Comparison of ENCODE assay signal across 11 cellular contexts in genomic region chr7:27141591-27142561, GRCh38. TPM values are rescaled to one million over a fixed set of nuclear protein-coding genes. Genes with fewer than 3 reads are reported as not detected.
A peak's percentile ranks its signal among the peaks of the same experiment; 100 is the strongest.
DNase-seq lines count a peak whose midpoint lies in the region; ATAC-seq, FAIRE-seq and TF ChIP-seq lines count a peak whose summit lies in the region.
"Had no signal": no experiment of that assay in that cellular context is flagged by ENCODE, and none has a peak within 500 bp of the region (broad histone marks: within the 10 kb centered on the region; RNA-seq: fewer than 3 reads in every experiment).

No MANE protein-coding gene starts in this region.

- no peaks in the 10 kb centered on the region for H3K4me1 ChIP-seq in neutrophil (ENCODE audit: control insufficient read depth in 1 of 2, insufficient read depth in 1 of 2, low read depth in 1 of 2, low read length in 1 of 2)

- no peaks in the 10 kb centered on the region for H3K36me3 ChIP-seq in neutrophil

- H3K27ac Mint-ChIP-seq in activated T-helper 1 cell treated with anti-CD3 and anti-CD28 coated beads, Interleukin-12 subunit alpha, Interleukin-12 subunit beta, Interleukin-2, Interleukin-4 antibody, amounts not matched to agents 30 ng/mL and 10 ng/mL and 1 ng/mL, durations not matched to agents 14 hours and 24 hours and 36 hours, result no peak overlapping the region

- no peak for ATAC-seq in HG03521 (IDR thresholded peaks at IDR 0.05; ENCODE audit: unreplicated experiment)

- peak; percentile 58 for FAIRE-seq in RCC 7860 (lab: Jason Lieb, UNC)

- H3K4me1 Mint-ChIP-seq in activated T-helper 1 cell treated with anti-CD3 and anti-CD28 coated beads, Interleukin-12 subunit alpha, Interleukin-12 subunit beta, Interleukin-2, Interleukin-4 antibody, amounts not matched to agents 30 ng/mL and 10 ng/mL and 1 ng/mL, durations not matched to agents 14 hours and 24 hours and 36 hours (ENCODE audit: low read depth), result no peaks in the 10 kb centered on the region

- intact Hi-C loops in activated T-helper 1 cell treated with anti-CD3 and anti-CD28 coated beads, Interleukin-12 subunit alpha, Interleukin-12 subunit beta, Interleukin-2, Interleukin-4 antibody, amounts not matched to agents 30 ng/mL and 10 ng/mL and 1 ng/mL, durations not matched to agents 14 hours and 24 hours and 36 hours (cut with micrococcal nuclease), result no loop called here

- no peaks in the 10 kb centered on the region for H3K9me3 ChIP-seq in neutrophil

- H3K4me3 Mint-ChIP-seq in activated T-helper 1 cell treated with anti-CD3 and anti-CD28 coated beads, Interleukin-12 subunit alpha, Interleukin-12 subunit beta, Interleukin-2, Interleukin-4 antibody, amounts not matched to agents 30 ng/mL and 10 ng/mL and 1 ng/mL, durations not matched to agents 14 hours and 24 hours and 36 hours, result no peak overlapping the region

- DNase-seq in AG10803 (ENCODE audit: low read depth), result no peak
- peak; percentile 76 for DNase-seq in RCC 7860 (ENCODE audit: low spot score)
- DNase-seq in foreskin fibroblast, result no peak
- DNase-seq in stimulated activated CD4-positive, alpha-beta T cell treated with anti-CD3 and anti-CD28 coated beads, Interleukin-1b, Interleukin-23, amount 100 ng/mL, for 48 hours, result no peak
- no peak for DNase-seq in activated CD4-positive, CD25-positive, alpha-beta regulatory T cell (lab: John Stamatoyannopoulos, UW)
- DNase-seq in activated T-helper 1 cell treated with anti-CD3 and anti-CD28 coated beads, Interleukin-12 subunit alpha, Interleukin-12 subunit beta, Interleukin-2, Interleukin-4 antibody, amounts not matched to agents 30 ng/mL and 10 ng/mL and 1 ng/mL, durations not matched to agents 14 hours and 24 hours and 36 hours (ENCODE audit: low spot score), result no peak
- DNase-seq: central memory CD4-positive, alpha-beta T cell; NCI-H2171 had no signal

- no peak for TF ChIP-seq CTCF in AG10803 (conservative IDR thresholded peaks at IDR 0.05; ENCODE audit: low read length)
- TF ChIP-seq CTCF in foreskin fibroblast (IDR thresholded peaks at IDR 0.05; ENCODE audit: low read depth, low read length), result no peak
- no peak for TF ChIP-seq CTCF in neutrophil (IDR thresholded peaks at IDR 0.05)

- no peak overlapping the region for H3K27ac ChIP-seq in neutrophil

- no peaks in the 10 kb centered on the region for H3K9me3 Mint-ChIP-seq in activated T-helper 1 cell treated with anti-CD3 and anti-CD28 coated beads, Interleukin-12 subunit alpha, Interleukin-12 subunit beta, Interleukin-2, Interleukin-4 antibody, amounts not matched to agents 30 ng/mL and 10 ng/mL and 1 ng/mL, durations not matched to agents 14 hours and 24 hours and 36 hours

- no peaks in the 10 kb centered on the region for H3K36me3 Mint-ChIP-seq in activated T-helper 1 cell treated with anti-CD3 and anti-CD28 coated beads, Interleukin-12 subunit alpha, Interleukin-12 subunit beta, Interleukin-2, Interleukin-4 antibody, amounts not matched to agents 30 ng/mL and 10 ng/mL and 1 ng/mL, durations not matched to agents 14 hours and 24 hours and 36 hours (ENCODE audit: low read depth)

- peaks cover 28% of the 10 kb centered on the region for H3K27me3 Mint-ChIP-seq in activated T-helper 1 cell treated with anti-CD3 and anti-CD28 coated beads, Interleukin-12 subunit alpha, Interleukin-12 subunit beta, Interleukin-2, Interleukin-4 antibody, amounts not matched to agents 30 ng/mL and 10 ng/mL and 1 ng/mL, durations not matched to agents 14 hours and 24 hours and 36 hours (ENCODE audit: insufficient read depth)

- H3K4me3 ChIP-seq in AG10803 (ENCODE audit: low read length) (peak overlapping the region; percentile 56), foreskin fibroblast (ENCODE audit: low read depth in 1 of 2, low read length in 2 of 2) (peak overlapping the region; percentile 49 to 50), neutrophil (ENCODE audit: low read depth in 1 of 2, low read length in 1 of 2) (peak overlapping the region; percentile 38 to 41)

- peaks cover 75% of the 10 kb centered on the region for H3K27me3 ChIP-seq in neutrophil

RNA-seq across cellular contexts. Expression of gene HOXA5, which starts 1.6 kb away (rescaled TPM):
- total RNA-seq in activated T-helper 1 cell treated with anti-CD3 and anti-CD28 coated beads, Interleukin-12 subunit alpha, Interleukin-12 subunit beta, Interleukin-2, Interleukin-4 antibody, amounts not matched to agents 30 ng/mL and 10 ng/mL and 1 ng/mL, durations not matched to agents 14 hours and 24 hours and 36 hours, result not detected in 2 replicates
- total RNA-seq: temporal lobe had no signal

RNA-seq across cellular contexts. Expression of gene HOXA6, which starts 5.7 kb away (rescaled TPM):
- total RNA-seq in activated T-helper 1 cell treated with anti-CD3 and anti-CD28 coated beads, Interleukin-12 subunit alpha, Interleukin-12 subunit beta, Interleukin-2, Interleukin-4 antibody, amounts not matched to agents 30 ng/mL and 10 ng/mL and 1 ng/mL, durations not matched to agents 14 hours and 24 hours and 36 hours, result not detected in 2 replicates
- total RNA-seq: temporal lobe had no signal

RNA-seq across cellular contexts. Expression of gene HOXA3, which starts 10.5 kb away (rescaled TPM):
- total RNA-seq in activated T-helper 1 cell treated with anti-CD3 and anti-CD28 coated beads, Interleukin-12 subunit alpha, Interleukin-12 subunit beta, Interleukin-2, Interleukin-4 antibody, amounts not matched to agents 30 ng/mL and 10 ng/mL and 1 ng/mL, durations not matched to agents 14 hours and 24 hours and 36 hours, result not detected in 2 replicates
- total RNA-seq: temporal lobe had no signal

RNA-seq across cellular contexts. Expression of gene HOXA4, which starts 11.3 kb away (rescaled TPM):
- total RNA-seq in activated T-helper 1 cell treated with anti-CD3 and anti-CD28 coated beads, Interleukin-12 subunit alpha, Interleukin-12 subunit beta, Interleukin-2, Interleukin-4 antibody, amounts not matched to agents 30 ng/mL and 10 ng/mL and 1 ng/mL, durations not matched to agents 14 hours and 24 hours and 36 hours, result not detected in 2 replicates
- total RNA-seq: temporal lobe had no signal

RNA-seq across cellular contexts. Expression of gene HOXA7, which starts 14.6 kb away (rescaled TPM):
- total RNA-seq in activated T-helper 1 cell treated with anti-CD3 and anti-CD28 coated beads, Interleukin-12 subunit alpha, Interleukin-12 subunit beta, Interleukin-2, Interleukin-4 antibody, amounts not matched to agents 30 ng/mL and 10 ng/mL and 1 ng/mL, durations not matched to agents 14 hours and 24 hours and 36 hours, result not detected in 2 replicates
- total RNA-seq: temporal lobe had no signal
